8 cellular contexts compared by ENCODE assay signal in genomic region chr4:98928505-98929340, GRCh38. TPM values are rescaled to one million over a fixed set of nuclear protein-coding genes. Genes with fewer than 3 reads are reported as not detected.
DNase-seq lines count a peak whose midpoint lies in the region; ATAC-seq and TF ChIP-seq lines count a peak whose summit lies in the region.

Gene EIF4E (minus strand): TSS chr4:98929133. CDS start chr4:98929112, 21 bp downstream.

- H3K27me3 Mint-ChIP-seq in activated T-cell treated with anti-CD3 and anti-CD28 coated beads, Interleukin-2, amount 50 U/mL, for 24 hours, result no peaks in the 10 kb centered on the region

- H3K9me3 ChIP-seq in esophagus (ENCODE audit: control insufficient read depth in 2 of 2, insufficient read depth in 1 of 2, low read depth in 1 of 2, low read length in 1 of 2) (no peaks in the 10 kb centered on the region), mucosa of stomach (ENCODE audit: control insufficient read depth, low read length) (no peaks in the 10 kb centered on the region)

- no peaks in the 10 kb centered on the region for H3K9me3 Mint-ChIP-seq in activated T-cell treated with anti-CD3 and anti-CD28 coated beads, Interleukin-2, amount 50 U/mL, for 24 hours

- H3K27ac ChIP-seq in esophagus (ENCODE audit: low read depth in 2 of 2, low read length in 1 of 2), result peak within 1 kb of the TSS; percentile 99 to 100

- peak; percentile 74 for ATAC-seq in GM21717 (IDR thresholded peaks at IDR 0.05; ENCODE audit: unreplicated experiment)

- H3K4me1 Mint-ChIP-seq in activated T-cell treated with anti-CD3 and anti-CD28 coated beads, Interleukin-2, amount 50 U/mL, for 24 hours (ENCODE audit: low read depth), result peaks cover 50% of the 10 kb centered on the region

- H3K4me1 ChIP-seq in esophagus (ENCODE audit: control insufficient read depth in 2 of 2, insufficient read depth in 2 of 2, low read length in 1 of 2) (no peaks in the 10 kb centered on the region), mucosa of stomach (ENCODE audit: control insufficient read depth, insufficient read depth, low read length) (peaks cover 9% of the 10 kb centered on the region)

- H3K27ac Mint-ChIP-seq in activated T-cell treated with anti-CD3 and anti-CD28 coated beads, Interleukin-2, amount 50 U/mL, for 24 hours, result peak within 1 kb of the TSS; percentile 100

- H3K36me3 ChIP-seq in esophagus (ENCODE audit: control insufficient read depth in 2 of 2, insufficient read depth in 2 of 2, low read length in 1 of 2), result no peaks in the 10 kb centered on the region
- no peaks in the 10 kb centered on the region for H3K36me3 ChIP-seq in mucosa of stomach (ENCODE audit: control insufficient read depth, insufficient read depth, low read length)

- 0% methylated on average over 68 of the region's 68 CpGs for WGBS in esophagus, 2 donors

- in situ Hi-C loops in KBM-7 (cut with MboI; ENCODE audit: low pct_unique_long_range_greater_than_20kb, low sequenced_read_pairs), result no loop called here

- H3K4me3 Mint-ChIP-seq in activated T-cell treated with anti-CD3 and anti-CD28 coated beads, Interleukin-2, amount 50 U/mL, for 24 hours, result peak within 1 kb of the TSS; percentile 93

- H3K36me3 Mint-ChIP-seq in activated T-cell treated with anti-CD3 and anti-CD28 coated beads, Interleukin-2, amount 50 U/mL, for 24 hours (ENCODE audit: low read depth), result peaks cover 51% of the 10 kb centered on the region

- DNase-seq in DMS53 treated with DMSO at 0.1 percent for 48 hours (lab: John Stamatoyannopoulos, UW; ENCODE audit: unreplicated experiment), result peak; percentile 87
- peak; percentile 98 for DNase-seq in KBM-7
- peak; percentile 92 for DNase-seq in activated T-cell treated with anti-CD3 and anti-CD28 coated beads, Interleukin-2, amount 50 U/mL, for 24 hours
- peak; percentile 88 to 92 for DNase-seq in stimulated activated CD8-positive, alpha-beta memory T cell treated with anti-CD3 and anti-CD28 coated beads, Interleukin-7, amount 100 ng/mL, for 1 hour (ENCODE audit: low read depth in 2 of 2)

- H3K4me3 ChIP-seq in esophagus (ENCODE audit: low read depth in 1 of 2, low read length in 2 of 2), result peak within 1 kb of the TSS; percentile 95 to 98
- H3K4me3 ChIP-seq in mucosa of stomach (ENCODE audit: low read length), result peak within 1 kb of the TSS; percentile 93

- H3K9ac ChIP-seq in mucosa of stomach (ENCODE audit: low read length), result peak within 1 kb of the TSS; percentile 97

- H3K27me3 ChIP-seq in esophagus (ENCODE audit: control insufficient read depth in 1 of 2, insufficient read depth in 2 of 2, low read length in 2 of 2) (no peaks in the 10 kb centered on the region), mucosa of stomach (ENCODE audit: control insufficient read depth, insufficient read depth, low read length) (no peaks in the 10 kb centered on the region)

TF ChIP-seq in PFSK-1, 5 proteins besides CTCF, POLR2A, EP300 and RAD21:
- TF ChIP-seq FOXP2 (optimal IDR thresholded peaks at IDR 0.05; ENCODE audit: borderline replicate concordance, extremely low read depth, extremely low read length, insufficient read depth) (no peak), SIN3A (IDR thresholded peaks at IDR 0.05; ENCODE audit: borderline replicate concordance, insufficient read depth, low read length) (peak; percentile 51; the same call in 1 of the 2 replicates), REST (IDR thresholded peaks at IDR 0.05; ENCODE audit: insufficient read depth in 1 of 2, low read depth in 2 of 2, low read length in 2 of 2) (no peak; a peak in 1 of 4 replicates), POLR2AphosphoS5 (IDR thresholded peaks at IDR 0.05; ENCODE audit: low read depth, low read length) (peak; percentile 86), TAF1 (IDR thresholded peaks at IDR 0.05; ENCODE audit: borderline replicate concordance, insufficient read depth, low read length) (peak; percentile 92; the same call in 1 of the 2 replicates)

RNA-seq across cellular contexts. Expression of gene EIF4E, which starts in this region (rescaled TPM):
- polyA plus RNA-seq in PFSK-1 (2012; ENCODE audit: insufficient read length, low read depth), result 23.2 TPM
- polyA plus RNA-seq in esophagus, result 10 to 100 TPM; 16.7 to 56.1 TPM

Comparison
In these comparisons a context has a peak if more than half of its experiments do, and no peak if none do; other contexts are left out.
1. Peak in every context shown above with its lines: DNase-seq, ATAC-seq, H3K4me3 ChIP-seq and H3K27ac ChIP-seq.